8 cellular contexts compared by ENCODE assay signal in the genomic region with DNA sequence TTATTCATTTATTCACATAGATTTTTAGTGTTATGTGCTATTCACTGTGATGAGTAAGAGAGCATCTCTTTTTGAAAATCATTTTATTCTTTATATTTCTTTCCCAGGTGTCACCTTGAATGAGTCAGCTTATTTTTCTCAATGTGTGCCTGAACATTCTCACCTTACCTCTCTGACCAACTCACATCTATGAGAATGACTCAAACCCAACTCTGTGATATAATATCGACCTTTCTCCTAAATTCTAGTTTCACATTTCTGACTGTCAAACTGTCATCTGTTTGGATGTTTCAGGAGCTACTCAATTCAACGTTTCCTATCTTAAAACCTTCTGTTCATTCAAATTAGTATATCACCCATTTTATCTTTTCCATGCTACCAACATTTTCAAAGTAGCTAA.
"Had no signal": no experiment of that assay in that cellular context is flagged by ENCODE, and none has a peak within 500 bp of the region (broad histone marks: within the 10 kb centered on the region; RNA-seq: fewer than 3 reads in every experiment).

No MANE protein-coding gene starts in this region.

- H3K4me3 ChIP-seq: GM23248, HAP-1, K562 had no signal

- ATAC-seq: HCT116, K562 had no signal

- H3K36me3 ChIP-seq: HAP-1 had no signal

- H3K9ac ChIP-seq: GM23248 had no signal

- FAIRE-seq: K562 had no signal

- H3K9me3 ChIP-seq: HAP-1 had no signal

- DNase-seq: GM23248, GOT3, H7, IMR-90, KG1 had no signal

- H3K4me1 ChIP-seq: HAP-1 had no signal

- H2AFZ ChIP-seq: GM23248 had no signal

- H3K27ac ChIP-seq: GM23248 had no signal
